Comparison of ENCODE assay signal across 21 cellular contexts in the genomic region with DNA sequence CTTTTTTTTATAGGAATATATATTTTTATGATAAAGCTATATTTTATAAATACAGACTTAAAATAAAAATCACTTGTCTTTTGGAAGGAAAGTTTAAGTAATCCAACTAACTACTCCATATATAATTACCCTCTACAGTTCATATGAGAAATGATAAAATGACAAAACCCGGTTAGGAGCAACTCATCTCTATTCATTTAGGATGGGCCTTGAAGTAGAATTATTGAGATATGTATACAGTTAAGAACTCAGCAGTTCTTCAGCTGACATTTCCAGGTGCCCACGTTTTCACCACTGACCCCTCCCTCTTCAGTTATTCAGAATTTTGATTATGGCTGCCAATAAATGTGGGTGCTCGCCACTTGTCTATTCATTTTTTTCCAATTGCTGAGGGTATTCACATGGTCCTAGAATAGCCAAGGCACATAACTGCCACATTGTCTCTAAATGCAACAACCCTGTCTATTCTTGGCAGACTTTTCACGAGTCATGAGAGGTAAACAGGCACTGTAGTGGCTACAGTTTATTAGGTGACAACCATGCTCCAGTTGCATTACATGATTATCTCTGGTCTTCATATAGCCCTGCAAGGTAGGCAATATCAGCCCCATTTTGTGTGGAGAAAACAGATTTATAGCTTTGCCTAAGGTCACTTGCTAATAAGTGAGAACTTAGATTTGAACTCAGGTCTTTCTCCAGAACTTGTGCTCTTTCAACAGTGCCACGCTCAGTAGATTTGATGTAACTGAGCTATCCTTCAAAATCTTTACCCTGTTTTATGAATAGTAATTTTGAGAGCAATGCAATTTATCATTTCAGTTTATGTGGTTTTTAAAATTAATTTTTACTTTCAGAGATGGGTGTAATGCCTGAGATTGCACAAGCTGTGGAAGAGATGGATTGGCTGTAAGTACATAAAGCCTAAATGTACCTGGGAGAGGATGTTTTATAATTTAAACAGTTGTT. TPM values are rescaled to one million over a fixed set of nuclear protein-coding genes. Genes with fewer than 3 reads are reported as not detected.
DNase-seq lines count a peak whose midpoint lies in the region; ATAC-seq and TF ChIP-seq lines count a peak whose summit lies in the region.
"Had no signal": no experiment of that assay in that cellular context is flagged by ENCODE, and none has a peak within 500 bp of the region (broad histone marks: within the 10 kb centered on the region; RNA-seq: fewer than 3 reads in every experiment).

No MANE protein-coding gene starts in this region.

- no peaks in the 10 kb centered on the region for H3K27me3 Mint-ChIP-seq in activated CD4-positive, alpha-beta memory T cell treated with anti-CD3 and anti-CD28 coated beads, Interleukin-2, amount 10 ng/mL, durations not matched to agents 7 days and 5 days
- no peaks in the 10 kb centered on the region for H3K27me3 Mint-ChIP-seq in activated CD4-positive, alpha-beta memory T cell treated with anti-CD3 and anti-CD28 coated beads for 36 hours

- H3K4me2 ChIP-seq in DND-41 (ENCODE audit: insufficient read depth, low read length) (peak overlapping the region; percentile 25; the same call in 1 of the 2 replicates), PC-3 (ENCODE audit: low read length) (no peak overlapping the region; the same call in 1 of the 2 replicates), mesenchymal stem cell (ENCODE audit: low read length, poor library complexity, severe bottlenecking) (peak overlapping the region; percentile 28)

- no peaks in the 10 kb centered on the region for H3K27me3 ChIP-seq in DND-41 (ENCODE audit: insufficient read depth, low read length, poor library complexity)
- H3K27me3 ChIP-seq in PC-3 (ENCODE audit: low read length), result no peaks in the 10 kb centered on the region
- no peaks in the 10 kb centered on the region for H3K27me3 ChIP-seq in mesenchymal stem cell (ENCODE audit: control insufficient read depth in 1 of 2, insufficient read depth in 1 of 2, low read length in 2 of 2)
- H3K27me3 ChIP-seq: BLaER1, dorsolateral prefrontal cortex, heart right ventricle had no signal

- H3K4me3 ChIP-seq in DND-41 (ENCODE audit: low read depth in 1 of 2, low read length in 2 of 2), result no peak overlapping the region
- H3K4me3 ChIP-seq in PC-3 (ENCODE audit: low read length), result no peak overlapping the region
- no peak overlapping the region for H3K4me3 ChIP-seq in mesenchymal stem cell (ENCODE audit: insufficient read depth in 1 of 2, low read depth in 1 of 2, low read length in 2 of 2)
- H3K4me3 ChIP-seq: BLaER1 had no signal

- no peak overlapping the region for H2BK12ac ChIP-seq in mesenchymal stem cell (ENCODE audit: low read length in 2 of 2)

- H3K4me1 ChIP-seq in DND-41 (ENCODE audit: insufficient read depth, low read length) (peaks cover 36% of the 10 kb centered on the region), PC-3 (ENCODE audit: insufficient read depth, low read length) (peaks cover 13% of the 10 kb centered on the region), mesenchymal stem cell (ENCODE audit: control insufficient read depth, insufficient read depth, low read depth, low read length) (peaks cover 4% of the 10 kb centered on the region)

- H3K14ac ChIP-seq in mesenchymal stem cell (ENCODE audit: low read length in 2 of 2), result no peak overlapping the region

- H3K9me2 ChIP-seq in PC-3 (replicated peaks; ENCODE audit: low read length), result no peaks in the 10 kb centered on the region

- no peak overlapping the region for H3K9ac ChIP-seq in DND-41 (ENCODE audit: low read depth, low read length)
- H3K9ac ChIP-seq in PC-3 (ENCODE audit: low read length), result no peak overlapping the region
- H3K9ac ChIP-seq in mesenchymal stem cell (ENCODE audit: low read length), result no peak overlapping the region

- H3K36me3 Mint-ChIP-seq in activated CD4-positive, alpha-beta memory T cell treated with anti-CD3 and anti-CD28 coated beads, Interleukin-2, amount 10 ng/mL, durations not matched to agents 7 days and 5 days (ENCODE audit: low read depth), result peaks cover 36% of the 10 kb centered on the region
- peaks cover 33% of the 10 kb centered on the region for H3K36me3 Mint-ChIP-seq in activated CD4-positive, alpha-beta memory T cell treated with anti-CD3 and anti-CD28 coated beads for 36 hours

- no peak overlapping the region for H3K23ac ChIP-seq in mesenchymal stem cell (ENCODE audit: low read length in 2 of 2)

- no peaks in the 10 kb centered on the region for H3K9me3 Mint-ChIP-seq in activated CD4-positive, alpha-beta memory T cell treated with anti-CD3 and anti-CD28 coated beads, Interleukin-2, amount 10 ng/mL, durations not matched to agents 7 days and 5 days
- no peaks in the 10 kb centered on the region for H3K9me3 Mint-ChIP-seq in activated CD4-positive, alpha-beta memory T cell treated with anti-CD3 and anti-CD28 coated beads for 36 hours
- H3K9me3 Mint-ChIP-seq: H9 had no signal

- H2AFZ ChIP-seq in DND-41 (ENCODE audit: low read depth, low read length), result no peak overlapping the region
- H2AFZ ChIP-seq in PC-3 (ENCODE audit: low read length), result no peak overlapping the region
- H2AFZ ChIP-seq in mesenchymal stem cell (ENCODE audit: low read depth, low read length), result no peak overlapping the region

- H3K36me3 ChIP-seq in DND-41 (ENCODE audit: insufficient read depth, low read length), result peaks cover 49% of the 10 kb centered on the region
- peaks cover 42% of the 10 kb centered on the region for H3K36me3 ChIP-seq in PC-3 (ENCODE audit: low read depth, low read length)
- peaks cover 7 to 49% of the 10 kb centered on the region in 2 experiments for H3K36me3 ChIP-seq in mesenchymal stem cell (ENCODE audit: control insufficient read depth in 1 of 2, insufficient read depth in 2 of 2, low read depth in 1 of 2, low read length in 2 of 2)

- H4K8ac ChIP-seq in mesenchymal stem cell (ENCODE audit: low read length), result no peak overlapping the region

- intact Hi-C loops in activated CD4-positive, alpha-beta memory T cell treated with anti-CD3 and anti-CD28 coated beads for 36 hours (cut with micrococcal nuclease), result loop anchor here (5.0 kb wide), 1 partner anchor 417 kb away; no protein-coding TSS in a partner anchor
- intact Hi-C loops in PC-3 (cut with micrococcal nuclease), result no loop called here

- no peaks in the 10 kb centered on the region for H3K9me3 ChIP-seq in DND-41 (ENCODE audit: insufficient read depth, low read length, severe bottlenecking)
- H3K9me3 ChIP-seq in PC-3 (ENCODE audit: low read length), result no peaks in the 10 kb centered on the region
- no peaks in the 10 kb centered on the region for H3K9me3 ChIP-seq in mesenchymal stem cell (ENCODE audit: control insufficient read depth, low read length)
- H3K9me3 ChIP-seq: BLaER1, heart right ventricle had no signal

- no peak overlapping the region for H2BK120ac ChIP-seq in mesenchymal stem cell (ENCODE audit: low read depth, low read length)

- no peak overlapping the region for H2AK5ac ChIP-seq in mesenchymal stem cell (ENCODE audit: low read length, severe bottlenecking)

- WGBS in mesenchymal stem cell, result 94% methylated on average over 4 of the region's 5 CpGs

- no TSS peak for BruUV-seq in PC-3 (replicated peaks; lab: Mats Ljungman, UMichigan)

- H3K4ac ChIP-seq in mesenchymal stem cell (ENCODE audit: low read depth in 1 of 2, low read length in 2 of 2), result no peak overlapping the region

- CTCF ChIA-PET in activated CD4-positive, alpha-beta memory T cell treated with anti-CD3 and anti-CD28 coated beads, Interleukin-2, amount 10 ng/mL, durations not matched to agents 7 days and 5 days (lab: Charles Lee), result interaction anchor here (1.0 to 1.4 kb wide), 3 partner anchors 17 to 1014 kb away, joined by 3 to 9 read pairs (median 3); no protein-coding TSS in a partner anchor
- CTCF ChIA-PET in activated CD4-positive, alpha-beta memory T cell treated with anti-CD3 and anti-CD28 coated beads for 36 hours (lab: Charles Lee), result interaction anchor here (1.8 kb wide), 1 partner anchor 17 kb away, joined by 11 read pairs; no protein-coding TSS in a partner anchor
- CTCF ChIA-PET in PC-3 (lab: Charles Lee), result no interaction called here

- ATAC-seq in DND-41 (ENCODE audit: insufficient read depth, low read depth) (no peak), PC-3 (no peak)
- ATAC-seq: left colon had no signal

- H4K20me1 ChIP-seq in DND-41 (ENCODE audit: insufficient read depth, low read length), result peaks cover 8% of the 10 kb centered on the region; the same call in 1 of the 2 replicates
- H4K20me1 ChIP-seq in PC-3 (ENCODE audit: low read length), result peaks cover 16% of the 10 kb centered on the region

- H3K27ac Mint-ChIP-seq in activated CD4-positive, alpha-beta memory T cell treated with anti-CD3 and anti-CD28 coated beads, Interleukin-2, amount 10 ng/mL, durations not matched to agents 7 days and 5 days, result peak overlapping the region; percentile 19
- H3K27ac Mint-ChIP-seq in activated CD4-positive, alpha-beta memory T cell treated with anti-CD3 and anti-CD28 coated beads for 36 hours, result no peak overlapping the region
- H3K27ac Mint-ChIP-seq: H9 had no signal

- H3K18ac ChIP-seq in mesenchymal stem cell (ENCODE audit: low read depth in 1 of 2, low read length in 2 of 2), result no peak overlapping the region

- H3K79me1 ChIP-seq in mesenchymal stem cell (replicated peaks; ENCODE audit: low read length, poor library complexity, severe bottlenecking), result peaks cover 9% of the 10 kb centered on the region

- no peak for TF ChIP-seq CTCF in DND-41 (IDR thresholded peaks at IDR 0.05; ENCODE audit: borderline replicate concordance, extremely low read depth, low read length, poor library complexity, severe bottlenecking)
- TF ChIP-seq CTCF in PC-3 (conservative IDR thresholded peaks at IDR 0.05; ENCODE audit: low read depth, low read length), result no peak

- POLR2A ChIA-PET in activated CD4-positive, alpha-beta memory T cell treated with anti-CD3 and anti-CD28 coated beads, Interleukin-2, amount 10 ng/mL, durations not matched to agents 7 days and 5 days (lab: Charles Lee), result interaction anchor here (1.3 kb wide), 1 partner anchor 33 kb away, joined by 4 read pairs; the partner anchor contains the start of gene NBAS
- POLR2A ChIA-PET in activated CD4-positive, alpha-beta memory T cell treated with anti-CD3 and anti-CD28 coated beads for 36 hours (lab: Charles Lee), result no interaction called here
- POLR2A ChIA-PET in PC-3 (lab: Charles Lee; ENCODE audit: unreplicated experiment), result no interaction called here

- H3K27ac ChIP-seq in DND-41 (ENCODE audit: low read length) (no peak overlapping the region), PC-3 (ENCODE audit: low read length) (no peak overlapping the region), mesenchymal stem cell (ENCODE audit: low read length, poor library complexity, severe bottlenecking) (no peak overlapping the region)
- H3K27ac ChIP-seq: BLaER1, dorsolateral prefrontal cortex, SK-N-MC, VCaP had no signal

- no peak overlapping the region for H4K91ac ChIP-seq in mesenchymal stem cell (ENCODE audit: low read length)

- no peaks in the 10 kb centered on the region for H3F3A ChIP-seq in PC-3 (ENCODE audit: low read length, unreplicated experiment)

- DNase-seq in activated CD4-positive, alpha-beta memory T cell treated with anti-CD3 and anti-CD28 coated beads, Interleukin-2, amount 10 ng/mL, durations not matched to agents 7 days and 5 days, result no peak
- DNase-seq in activated CD4-positive, alpha-beta memory T cell treated with anti-CD3 and anti-CD28 coated beads for 36 hours, result no peak
- DNase-seq in DND-41, result no peak
- DNase-seq in PC-3, result peak; percentile 27
- no peak for DNase-seq in mesenchymal stem cell
- DNase-seq in NCI-H2171 treated with DMSO at 0.1 percent for 48 hours (lab: John Stamatoyannopoulos, UW), result no peak
- no peak for DNase-seq in NCI-H2107 treated with DMSO at 0.1 percent for 48 hours (lab: John Stamatoyannopoulos, UW; ENCODE audit: unreplicated experiment)
- no peak for DNase-seq in NCI-H774 (lab: John Stamatoyannopoulos, UW)
- DNase-seq: activated CD8-positive, alpha-beta memory T cell treated with anti-CD3 and anti-CD28 coated beads, Interleukin-2, amount 50 U/mL, for 48 hours; activated gamma-delta T cell treated with Interleukin-2 at 50 U/mL for 16 hours; dorsolateral prefrontal cortex; EL; H9; left colon; NCI-H1105; NCI-H2029; NCI-H345 had no signal

- H2BK5ac ChIP-seq in mesenchymal stem cell (ENCODE audit: low read depth, low read length, poor library complexity, severe bottlenecking), result no peak overlapping the region

- no peak overlapping the region for H2BK15ac ChIP-seq in mesenchymal stem cell (ENCODE audit: low read depth, poor library complexity, severe bottlenecking)

- peaks cover 40% of the 10 kb centered on the region for H3K4me1 Mint-ChIP-seq in activated CD4-positive, alpha-beta memory T cell treated with anti-CD3 and anti-CD28 coated beads, Interleukin-2, amount 10 ng/mL, durations not matched to agents 7 days and 5 days
- peaks cover 29% of the 10 kb centered on the region for H3K4me1 Mint-ChIP-seq in activated CD4-positive, alpha-beta memory T cell treated with anti-CD3 and anti-CD28 coated beads for 36 hours (ENCODE audit: low read depth)

- no peak overlapping the region for H3K4me3 Mint-ChIP-seq in activated CD4-positive, alpha-beta memory T cell treated with anti-CD3 and anti-CD28 coated beads, Interleukin-2, amount 10 ng/mL, durations not matched to agents 7 days and 5 days
- H3K4me3 Mint-ChIP-seq in activated CD4-positive, alpha-beta memory T cell treated with anti-CD3 and anti-CD28 coated beads for 36 hours, result no peak overlapping the region

- H3K79me2 ChIP-seq in DND-41 (ENCODE audit: insufficient read depth, low read length) (peaks cover 53% of the 10 kb centered on the region), PC-3 (ENCODE audit: low read length) (peaks cover 40% of the 10 kb centered on the region)

RNA-seq across cellular contexts. Expression of gene DDX1, which starts 2.9 kb away (rescaled TPM):
- 10 to 100 TPM; 55.4 to 55.6 TPM for total RNA-seq in activated CD4-positive, alpha-beta memory T cell treated with anti-CD3 and anti-CD28 coated beads, Interleukin-2, amount 10 ng/mL, durations not matched to agents 7 days and 5 days
- total RNA-seq in activated CD4-positive, alpha-beta memory T cell treated with anti-CD3 and anti-CD28 coated beads for 36 hours, result 10 to 100 TPM; 79.7 to 81.1 TPM
- 57.4 and 62.6 TPM in 2 replicates for total RNA-seq in PC-3 (2014; rRNA removed)
- 92.2 TPM for polyA plus RNA-seq in mesenchymal stem cell (2013, experiment 1 of 2)
- 94.3 TPM for polyA plus RNA-seq in mesenchymal stem cell (2013, experiment 2 of 2)

RNA-seq across cellular contexts. Expression of gene NBAS, which starts 33.4 kb away (rescaled TPM):
- 10 to 100 TPM; 30.5 to 31.1 TPM for total RNA-seq in activated CD4-positive, alpha-beta memory T cell treated with anti-CD3 and anti-CD28 coated beads, Interleukin-2, amount 10 ng/mL, durations not matched to agents 7 days and 5 days
- total RNA-seq in activated CD4-positive, alpha-beta memory T cell treated with anti-CD3 and anti-CD28 coated beads for 36 hours, result 10 to 100 TPM; 40.1 to 44.0 TPM
- total RNA-seq in PC-3 (2014; rRNA removed), result 37.2 and 45.1 TPM in 2 replicates
- 22.8 TPM for polyA plus RNA-seq in mesenchymal stem cell (2013, experiment 1 of 2)
- polyA plus RNA-seq in mesenchymal stem cell (2013, experiment 2 of 2), result 22.6 TPM
